ENCODE assay signal across 27 cellular contexts in genomic region chr3:11538581-11538980, GRCh38.
"Had no signal": no experiment of that assay in that cellular context is flagged by ENCODE, and none has a peak within 500 bp of the region (broad histone marks: within the 10 kb centered on the region; RNA-seq: fewer than 3 reads in every experiment).

No MANE protein-coding gene starts in this region.

- H2AFZ ChIP-seq: neural progenitor cell had no signal

- DNase-seq: hypothalamus; immature natural killer cell; kidney; left colon; left lung; lower lobe of right lung; mammary epithelial cell; mesenchymal stem cell; naive thymus-derived CD8-positive, alpha-beta T cell; occipital lobe; ovary; right lobe of liver; stimulated activated CD4-positive, alpha-beta T cell treated with anti-CD3 and anti-CD28 coated beads, Interleukin-1b, Interleukin-23, amount 100 ng/mL, for 48 hours; stimulated activated CD4-positive, alpha-beta T cell treated with anti-CD3 and anti-CD28 coated beads, Interleukin-2, amount 100 ng/mL, for 48 hours; stimulated activated CD4-positive, alpha-beta T cell treated with anti-CD3 and anti-CD28 coated beads, Interleukin-4, amount 100 ng/mL, for 4 hours; stimulated activated CD8-positive, alpha-beta memory T cell treated with anti-CD3 and anti-CD28 coated beads, Interleukin-4, amount 100 ng/mL, for 48 hours; stimulated activated naive CD4-positive, alpha-beta T cell treated with Interleukin-2 at 50 U/mL for 16 hours; stimulated activated naive CD8-positive, alpha-beta T cell treated with anti-CD3 and anti-CD28 coated beads, Interleukin-15, amount 100 ng/mL, for 72 hours; substantia nigra; upper lobe of left lung had no signal

- H3K9me3 ChIP-seq: left lung, lower lobe of right lung, neutrophil, ovary, right atrium auricular region, right lobe of liver, tibial nerve, vagina had no signal

- ATAC-seq: left colon; left lung; lower lobe of right lung; naive thymus-derived CD8-positive, alpha-beta T cell; right lobe of liver; stimulated activated memory B cell treated with anti-CD40 and anti-IgM and Interleukin-4, amounts not matched to agents 10 μg/mL and 1 μg/mL and 100 μg/mL, for 72 hours; stimulated activated naive CD8-positive, alpha-beta T cell treated with anti-CD3 and anti-CD28 coated beads, Interleukin-15, amount 100 ng/mL, for 72 hours had no signal

- H3K4me2 ChIP-seq: neural progenitor cell, smooth muscle cell had no signal

- H3K27me3 ChIP-seq: left lung, neural progenitor cell, neutrophil, ovary, right atrium auricular region, right lobe of liver, tibial nerve, upper lobe of left lung, vagina had no signal

- H3K36me3 ChIP-seq: left lung, lower lobe of right lung, neural progenitor cell, ovary, right atrium auricular region, right lobe of liver, upper lobe of left lung, vagina had no signal

- H3K4me1 ChIP-seq: lower lobe of right lung, right lobe of liver had no signal

- H3K9ac ChIP-seq: neural progenitor cell had no signal

- H3K4me3 ChIP-seq: left lung, lower lobe of right lung, neural progenitor cell, ovary, right atrium auricular region, right lobe of liver, smooth muscle cell, tibial nerve, upper lobe of left lung, vagina had no signal

- H3K27ac ChIP-seq: left lung, lower lobe of right lung, neural progenitor cell, neutrophil, ovary, right atrium auricular region, right lobe of liver, tibial nerve, upper lobe of left lung, vagina had no signal
